In genomic region chr11:125167292-125167953, GRCh38 we compare ENCODE assay signal across 12 cellular contexts. TPM values are rescaled to one million over a fixed set of nuclear protein-coding genes. Genes with fewer than 3 reads are reported as not detected.
A peak's percentile ranks its signal among the peaks of the same experiment; 100 is the strongest.
DNase-seq lines count a peak whose midpoint lies in the region; ATAC-seq, FAIRE-seq and TF ChIP-seq lines count a peak whose summit lies in the region.
"Had no signal": no experiment of that assay in that cellular context is flagged by ENCODE, and none has a peak within 500 bp of the region (broad histone marks: within the 10 kb centered on the region; RNA-seq: fewer than 3 reads in every experiment).

No MANE protein-coding gene starts in this region.

- H3K36me3 ChIP-seq in Peyer's patch: no peaks in the 10 kb centered on the region
- no peaks in the 10 kb centered on the region for H3K36me3 ChIP-seq in esophagus (ENCODE audit: control insufficient read depth in 2 of 2, insufficient read depth in 2 of 2, low read length in 1 of 2)
- peaks cover 0 to 9% of the 10 kb centered on the region in 2 experiments for H3K36me3 ChIP-seq in mesenchymal stem cell (ENCODE audit: control insufficient read depth in 1 of 2, insufficient read depth in 2 of 2, low read depth in 1 of 2, low read length in 2 of 2)
- H3K36me3 ChIP-seq in subcutaneous abdominal adipose tissue (ENCODE audit: control insufficient read depth in 5 of 5, insufficient read depth in 5 of 5, low read length in 5 of 5): no peaks in the 10 kb centered on the region
- H3K36me3 ChIP-seq: neutrophil had no signal

- ATAC-seq in GM18868 (IDR thresholded peaks at IDR 0.05; ENCODE audit: unreplicated experiment): no peak
- ATAC-seq in GM19324 (IDR thresholded peaks at IDR 0.05; ENCODE audit: low FRiP score, unreplicated experiment): no peak

- TF ChIP-seq CTCF in Peyer's patch (IDR thresholded peaks at IDR 0.05): no peak

- peaks cover 0 to 24% (median 9%) of the 10 kb centered on the region in 4 donors for H3K4me1 ChIP-seq in Peyer's patch
- peaks cover 0 to 3% of the 10 kb centered on the region in 2 donors for H3K4me1 ChIP-seq in esophagus (ENCODE audit: control insufficient read depth in 2 of 2, insufficient read depth in 2 of 2, low read length in 1 of 2)
- H3K4me1 ChIP-seq in mesenchymal stem cell (ENCODE audit: control insufficient read depth, insufficient read depth, low read depth, low read length): peaks cover 40% of the 10 kb centered on the region
- H3K4me1 ChIP-seq in subcutaneous abdominal adipose tissue (ENCODE audit: control insufficient read depth in 5 of 5, insufficient read depth in 5 of 5, low read length in 5 of 5): peaks cover 4 to 55% (median 44%) of the 10 kb centered on the region in 5 donors

- H3K27ac ChIP-seq in Peyer's patch (peak overlapping the region; percentile 63 to 87 (median 72)), esophagus (ENCODE audit: low read depth in 2 of 2, low read length in 1 of 2) (peak overlapping the region; percentile 53 to 72), mesenchymal stem cell (ENCODE audit: low read length, poor library complexity, severe bottlenecking) (peak overlapping the region; percentile 74), subcutaneous abdominal adipose tissue (ENCODE audit: low read depth, low read length) (peak overlapping the region; percentile 67)
- H3K27ac ChIP-seq: neutrophil had no signal

- H3K23ac ChIP-seq in mesenchymal stem cell (ENCODE audit: low read length in 2 of 2): no peak overlapping the region

- peak overlapping the region in 1 of 2 experiments; percentile 69 for H3K4ac ChIP-seq in mesenchymal stem cell (ENCODE audit: low read depth in 1 of 2, low read length in 2 of 2)

- peak overlapping the region; percentile 69 for H4K8ac ChIP-seq in mesenchymal stem cell (ENCODE audit: low read length)

- H3K9ac ChIP-seq in mesenchymal stem cell (ENCODE audit: low read length) (peak overlapping the region; percentile 84), subcutaneous abdominal adipose tissue (ENCODE audit: low read length in 5 of 5) (peak overlapping the region in 3 of 5 donors; percentile 4 to 68 (median 35))

- no peak for FAIRE-seq in RCC 7860 (lab: Jason Lieb, UNC)

- H2BK12ac ChIP-seq in mesenchymal stem cell (ENCODE audit: low read length in 2 of 2): peak overlapping the region in 1 of 2 experiments; percentile 8

- no peak overlapping the region for H2BK5ac ChIP-seq in mesenchymal stem cell (ENCODE audit: low read depth, low read length, poor library complexity, severe bottlenecking)

- H3K9me3 ChIP-seq in Peyer's patch (no peaks in the 10 kb centered on the region), esophagus (ENCODE audit: control insufficient read depth in 2 of 2, insufficient read depth in 1 of 2, low read depth in 1 of 2, low read length in 1 of 2) (no peaks in the 10 kb centered on the region), mesenchymal stem cell (ENCODE audit: control insufficient read depth, low read length) (no peaks in the 10 kb centered on the region), subcutaneous abdominal adipose tissue (ENCODE audit: control insufficient read depth in 5 of 5, low read length in 5 of 5) (no peaks in the 10 kb centered on the region)
- H3K9me3 ChIP-seq: neutrophil had no signal

- peaks cover 0 to 12% of the 10 kb centered on the region in 2 donors for H3K27me3 ChIP-seq in Peyer's patch
- no peaks in the 10 kb centered on the region for H3K27me3 ChIP-seq in esophagus (ENCODE audit: control insufficient read depth in 1 of 2, insufficient read depth in 2 of 2, low read length in 2 of 2)
- peaks cover 0 to 59% of the 10 kb centered on the region in 2 experiments for H3K27me3 ChIP-seq in mesenchymal stem cell (ENCODE audit: control insufficient read depth in 1 of 2, insufficient read depth in 1 of 2, low read length in 2 of 2)
- H3K27me3 ChIP-seq in subcutaneous abdominal adipose tissue (ENCODE audit: control insufficient read depth in 5 of 5, insufficient read depth in 4 of 5, low read length in 5 of 5): peaks cover 0 to 27% (median 9%) of the 10 kb centered on the region in 5 donors

- H2AK5ac ChIP-seq in mesenchymal stem cell (ENCODE audit: low read length, severe bottlenecking): peak overlapping the region; percentile 50

- TF ChIP-seq POLR2A in Peyer's patch (IDR thresholded peaks at IDR 0.05): peak in 1 of 2 donors; percentile 15

- DNase-seq in Peyer's patch (peak in 1 of 3 donors; percentile 50), mesenchymal stem cell (peak; percentile 69), HUDEP-2 (lab: John Stamatoyannopoulos, UW; ENCODE audit: unreplicated experiment in 76 of 76) (no peak), RCC 7860 (ENCODE audit: low spot score) (no peak)
- DNase-seq: Calu3, T-helper 9 cell had no signal

- H3K14ac ChIP-seq in mesenchymal stem cell (ENCODE audit: low read length in 2 of 2): no peak overlapping the region

- no peak overlapping the region for H4K91ac ChIP-seq in mesenchymal stem cell (ENCODE audit: low read length)

- peak overlapping the region; percentile 45 to 54 for H3K18ac ChIP-seq in mesenchymal stem cell (ENCODE audit: low read depth in 1 of 2, low read length in 2 of 2)

- H2AFZ ChIP-seq in mesenchymal stem cell (ENCODE audit: low read depth, low read length): no peak overlapping the region

- no peak overlapping the region for H2BK120ac ChIP-seq in mesenchymal stem cell (ENCODE audit: low read depth, low read length)

- H3K79me1 ChIP-seq in mesenchymal stem cell (replicated peaks; ENCODE audit: low read length, poor library complexity, severe bottlenecking): peaks cover 2% of the 10 kb centered on the region

- H3K4me2 ChIP-seq in mesenchymal stem cell (ENCODE audit: low read length, poor library complexity, severe bottlenecking): peak overlapping the region; percentile 82

- whole genome bisulfite sequencing in esophagus, 2 donors: 37 to 56% methylated on average over 28 of the region's 28 CpGs
- WGBS in mesenchymal stem cell: 3% methylated on average over 28 of the region's 28 CpGs

- no peak overlapping the region for H2BK15ac ChIP-seq in mesenchymal stem cell (ENCODE audit: low read depth, poor library complexity, severe bottlenecking)

- peak overlapping the region in 2 of 4 donors; percentile 55 to 77 for H3K4me3 ChIP-seq in Peyer's patch
- H3K4me3 ChIP-seq in esophagus (ENCODE audit: low read depth in 1 of 2, low read length in 2 of 2): no peak overlapping the region
- H3K4me3 ChIP-seq in mesenchymal stem cell (ENCODE audit: insufficient read depth in 1 of 2, low read depth in 1 of 2, low read length in 2 of 2): peak overlapping the region; percentile 86 to 87
- peak overlapping the region in 4 of 5 donors; percentile 65 to 79 (median 71) for H3K4me3 ChIP-seq in subcutaneous abdominal adipose tissue (ENCODE audit: low read depth in 1 of 5, low read length in 5 of 5)

RNA-seq across cellular contexts. Expression of gene PKNOX2, which starts 2.9 kb away (rescaled TPM):
- total RNA-seq in Peyer's patch: 1 to 10 TPM in 2 of 4 donors, not detected in 2; 1.4 to 8.3 TPM
- polyA plus RNA-seq in esophagus: under 1 TPM; 0.24 to 0.43 TPM
- polyA plus RNA-seq in mesenchymal stem cell (2013, experiment 1 of 2): 3.7 TPM
- polyA plus RNA-seq in mesenchymal stem cell (2013, experiment 2 of 2): 3.4 TPM
- total RNA-seq: activated T-helper 1 cell treated with anti-CD3 and anti-CD28 coated beads, Interleukin-12 subunit alpha, Interleukin-12 subunit beta, Interleukin-2, Interleukin-4 antibody, amounts not matched to agents 30 ng/mL and 10 ng/mL and 1 ng/mL, durations not matched to agents 14 hours and 24 hours and 36 hours; Calu3 had no signal

RNA-seq across cellular contexts. Expression of gene TMEM218, which starts 56.0 kb away (rescaled TPM):
- 10 to 100 TPM; 11.4 to 19.2 (median 15.4) TPM for total RNA-seq in Peyer's patch
- 10 to 100 TPM; 11.5 to 18.8 TPM for polyA plus RNA-seq in esophagus
- 19.4 TPM for polyA plus RNA-seq in mesenchymal stem cell (2013, experiment 1 of 2)
- polyA plus RNA-seq in mesenchymal stem cell (2013, experiment 2 of 2): 18.8 TPM

Comparison
In these comparisons a context has a peak if more than half of its experiments do, and no peak if none do; other contexts are left out.
1. H3K4me3 ChIP-seq: peak in mesenchymal stem cell (2 of 2) and subcutaneous abdominal adipose tissue (4 of 5); none in esophagus (0 of 2).
2. Peak in every context shown above with its lines, with median percentiles within 50 percentile points of each other: H3K27ac ChIP-seq.